Comparison of ENCODE assay signal across 26 cellular contexts in genomic region chr1:210850556-210850955, GRCh38.
DNase-seq lines count a peak whose midpoint lies in the region; ATAC-seq and TF ChIP-seq lines count a peak whose summit lies in the region.
"Had no signal": no experiment of that assay in that cellular context is flagged by ENCODE, and none has a peak within 500 bp of the region (broad histone marks: within the 10 kb centered on the region; RNA-seq: fewer than 3 reads in every experiment).

No MANE protein-coding gene starts in this region.

- H3K79me2 ChIP-seq in neural progenitor cell (ENCODE audit: low read depth): no peaks in the 10 kb centered on the region

- H2AFZ ChIP-seq in neural progenitor cell (replicated peaks): no peak overlapping the region

- H3K27ac Mint-ChIP-seq in activated CD4-positive, alpha-beta T cell treated with anti-CD3 and anti-CD28 coated beads for 36 hours: no peak overlapping the region
- H3K27ac Mint-ChIP-seq in activated CD4-positive, alpha-beta T cell treated with anti-CD3 and anti-CD28 coated beads, Interleukin-2, amount 10 ng/mL, durations not matched to agents 7 days and 5 days: no peak overlapping the region
- peak overlapping the region; percentile 34 for H3K27ac Mint-ChIP-seq in neural progenitor cell
- H3K27ac Mint-ChIP-seq in stimulated activated naive B cell treated with anti-CD40 and anti-IgM and Interleukin-4, amounts not matched to agents 10 μg/mL and 1 μg/mL and 100 μg/mL, for 72 hours: no peak overlapping the region
- H3K27ac Mint-ChIP-seq: activated CD4-positive, alpha-beta memory T cell treated with anti-CD3 and anti-CD28 coated beads for 36 hours; IgD-negative memory B cell; mesothelial cell of epicardium; stimulated activated naive CD8-positive, alpha-beta T cell treated with anti-CD3 and anti-CD28 coated beads, Interleukin-15, amount 100 ng/mL, for 72 hours had no signal

- peaks cover 12% of the 10 kb centered on the region for H3F3A ChIP-seq in neural progenitor cell (ENCODE audit: low read depth)

- intact Hi-C loops in activated CD4-positive, alpha-beta T cell treated with anti-CD3 and anti-CD28 coated beads for 36 hours (cut with DNase I, micrococcal nuclease): no loop called here

- H3K27ac ChIP-seq in cingulate gyrus (ENCODE audit: low read depth, low read length) (peak overlapping the region; percentile 92), neural progenitor cell (peak overlapping the region; percentile 37)
- H3K27ac ChIP-seq: adrenal gland, esophagus squamous epithelium, left lung, Peyer's patch, psoas muscle had no signal

- CTCF ChIA-PET in activated CD4-positive, alpha-beta T cell treated with anti-CD3 and anti-CD28 coated beads for 36 hours (lab: Charles Lee): interaction anchor here (0.5 to 1.7 kb wide), 3 partner anchors 10 to 394 kb away, joined by 3 to 9 read pairs (median 4); no protein-coding TSS in a partner anchor
- CTCF ChIA-PET in activated CD4-positive, alpha-beta T cell treated with anti-CD3 and anti-CD28 coated beads, Interleukin-2, amount 10 ng/mL, durations not matched to agents 7 days and 5 days (lab: Charles Lee): no interaction called here

- no peak for TF ChIP-seq CTCF in neural progenitor cell (IDR thresholded peaks at IDR 0.05)

- no peak overlapping the region for H3K4me3 Mint-ChIP-seq in activated CD4-positive, alpha-beta T cell treated with anti-CD3 and anti-CD28 coated beads for 36 hours
- no peak overlapping the region for H3K4me3 Mint-ChIP-seq in activated CD4-positive, alpha-beta T cell treated with anti-CD3 and anti-CD28 coated beads, Interleukin-2, amount 10 ng/mL, durations not matched to agents 7 days and 5 days
- H3K4me3 Mint-ChIP-seq in neural progenitor cell: no peak overlapping the region
- H3K4me3 Mint-ChIP-seq in stimulated activated naive B cell treated with anti-CD40 and anti-IgM and Interleukin-4, amounts not matched to agents 10 μg/mL and 1 μg/mL and 100 μg/mL, for 72 hours: no peak overlapping the region
- H3K4me3 Mint-ChIP-seq: activated CD4-positive, alpha-beta memory T cell treated with anti-CD3 and anti-CD28 coated beads for 36 hours; IgD-negative memory B cell; mesothelial cell of epicardium; stimulated activated naive CD8-positive, alpha-beta T cell treated with anti-CD3 and anti-CD28 coated beads, Interleukin-15, amount 100 ng/mL, for 72 hours had no signal

- no peaks in the 10 kb centered on the region for H3K9me3 ChIP-seq in neural progenitor cell (ENCODE audit: low read depth)
- H3K9me3 ChIP-seq: A549, adrenal gland, esophagus squamous epithelium, Peyer's patch, psoas muscle had no signal

- H3K27me3 Mint-ChIP-seq in activated CD4-positive, alpha-beta T cell treated with anti-CD3 and anti-CD28 coated beads for 36 hours: no peaks in the 10 kb centered on the region
- no peaks in the 10 kb centered on the region for H3K27me3 Mint-ChIP-seq in activated CD4-positive, alpha-beta T cell treated with anti-CD3 and anti-CD28 coated beads, Interleukin-2, amount 10 ng/mL, durations not matched to agents 7 days and 5 days
- H3K27me3 Mint-ChIP-seq in neural progenitor cell (ENCODE audit: insufficient read depth, low read depth): no peaks in the 10 kb centered on the region
- H3K27me3 Mint-ChIP-seq in stimulated activated naive B cell treated with anti-CD40 and anti-IgM and Interleukin-4, amounts not matched to agents 10 μg/mL and 1 μg/mL and 100 μg/mL, for 72 hours: no peaks in the 10 kb centered on the region
- H3K27me3 Mint-ChIP-seq: activated CD4-positive, alpha-beta memory T cell treated with anti-CD3 and anti-CD28 coated beads for 36 hours; stimulated activated naive CD8-positive, alpha-beta T cell treated with anti-CD3 and anti-CD28 coated beads, Interleukin-15, amount 100 ng/mL, for 72 hours had no signal

- POLR2A ChIA-PET in activated CD4-positive, alpha-beta T cell treated with anti-CD3 and anti-CD28 coated beads for 36 hours (lab: Charles Lee): no interaction called here
- POLR2A ChIA-PET in activated CD4-positive, alpha-beta T cell treated with anti-CD3 and anti-CD28 coated beads, Interleukin-2, amount 10 ng/mL, durations not matched to agents 7 days and 5 days (lab: Charles Lee): no interaction called here

- no peaks in the 10 kb centered on the region for H3K36me3 Mint-ChIP-seq in activated CD4-positive, alpha-beta T cell treated with anti-CD3 and anti-CD28 coated beads for 36 hours (ENCODE audit: low read depth)
- H3K36me3 Mint-ChIP-seq in activated CD4-positive, alpha-beta T cell treated with anti-CD3 and anti-CD28 coated beads, Interleukin-2, amount 10 ng/mL, durations not matched to agents 7 days and 5 days (ENCODE audit: low read depth): no peaks in the 10 kb centered on the region
- H3K36me3 Mint-ChIP-seq in neural progenitor cell: no peaks in the 10 kb centered on the region
- no peaks in the 10 kb centered on the region for H3K36me3 Mint-ChIP-seq in stimulated activated naive B cell treated with anti-CD40 and anti-IgM and Interleukin-4, amounts not matched to agents 10 μg/mL and 1 μg/mL and 100 μg/mL, for 72 hours
- H3K36me3 Mint-ChIP-seq: activated CD4-positive, alpha-beta memory T cell treated with anti-CD3 and anti-CD28 coated beads for 36 hours; IgD-negative memory B cell; mesothelial cell of epicardium had no signal

- H3K36me3 ChIP-seq in neural progenitor cell: no peaks in the 10 kb centered on the region
- H3K36me3 ChIP-seq: adrenal gland, esophagus squamous epithelium, left lung, Peyer's patch had no signal

- H3K4me2 ChIP-seq in neural progenitor cell: no peak overlapping the region
- H3K4me2 ChIP-seq: A549, smooth muscle cell had no signal

- H3K27me3 ChIP-seq in neural progenitor cell: no peaks in the 10 kb centered on the region
- H3K27me3 ChIP-seq: adrenal gland, esophagus squamous epithelium, left lung, Peyer's patch had no signal

- H3K9ac ChIP-seq in neural progenitor cell: no peak overlapping the region

- ATAC-seq in activated CD4-positive, alpha-beta T cell treated with anti-CD3 and anti-CD28 coated beads for 36 hours: peak; percentile 19
- ATAC-seq in stimulated activated naive B cell treated with anti-CD40 and anti-IgM and Interleukin-4, amounts not matched to agents 10 μg/mL and 1 μg/mL and 100 μg/mL, for 72 hours (replicated peaks): no peak
- ATAC-seq in GM21381 (IDR thresholded peaks at IDR 0.05; ENCODE audit: unreplicated experiment) (no peak), HG03108 (IDR thresholded peaks at IDR 0.05; ENCODE audit: unreplicated experiment) (no peak)
- ATAC-seq: left lung; psoas muscle; stimulated activated naive CD8-positive, alpha-beta T cell treated with anti-CD3 and anti-CD28 coated beads, Interleukin-15, amount 100 ng/mL, for 72 hours had no signal

- H4K20me1 ChIP-seq in neural progenitor cell (ENCODE audit: low read depth): no peaks in the 10 kb centered on the region

- H3K4me1 Mint-ChIP-seq in activated CD4-positive, alpha-beta T cell treated with anti-CD3 and anti-CD28 coated beads for 36 hours: no peaks in the 10 kb centered on the region
- no peaks in the 10 kb centered on the region for H3K4me1 Mint-ChIP-seq in activated CD4-positive, alpha-beta T cell treated with anti-CD3 and anti-CD28 coated beads, Interleukin-2, amount 10 ng/mL, durations not matched to agents 7 days and 5 days
- peaks cover 8% of the 10 kb centered on the region for H3K4me1 Mint-ChIP-seq in neural progenitor cell
- H3K4me1 Mint-ChIP-seq in stimulated activated naive B cell treated with anti-CD40 and anti-IgM and Interleukin-4, amounts not matched to agents 10 μg/mL and 1 μg/mL and 100 μg/mL, for 72 hours: no peaks in the 10 kb centered on the region
- H3K4me1 Mint-ChIP-seq: IgD-negative memory B cell; mesothelial cell of epicardium; stimulated activated naive CD8-positive, alpha-beta T cell treated with anti-CD3 and anti-CD28 coated beads, Interleukin-15, amount 100 ng/mL, for 72 hours had no signal

- DNase-seq in activated CD4-positive, alpha-beta T cell treated with anti-CD3 and anti-CD28 coated beads for 36 hours: no peak
- no peak for DNase-seq in activated CD4-positive, alpha-beta T cell treated with anti-CD3 and anti-CD28 coated beads, Interleukin-2, amount 10 ng/mL, durations not matched to agents 7 days and 5 days
- DNase-seq in neural progenitor cell (ENCODE audit: low spot score): no peak
- DNase-seq in stimulated activated naive B cell treated with anti-CD40 and anti-IgM and Interleukin-4, amounts not matched to agents 10 μg/mL and 1 μg/mL and 100 μg/mL, for 72 hours: no peak
- no peak for DNase-seq in DMS114 treated with DMSO at 0.1 percent for 48 hours (lab: John Stamatoyannopoulos, UW; ENCODE audit: unreplicated experiment)
- DNase-seq: activated CD4-positive, alpha-beta memory T cell treated with anti-CD3 and anti-CD28 coated beads for 36 hours; activated gamma-delta T cell; adrenal gland; Calu3; effector CD4-positive, alpha-beta T cell; esophagus squamous epithelium; left lung; NCI-H187; NCI-H226; Peyer's patch; psoas muscle; stimulated activated CD4-positive, alpha-beta T cell treated with anti-CD3 and anti-CD28 coated beads, Interleukin-2, amount 100 ng/mL, for 48 hours; stimulated activated naive CD8-positive, alpha-beta T cell treated with anti-CD3 and anti-CD28 coated beads, Interleukin-15, amount 100 ng/mL, for 72 hours; T-helper 2 cell had no signal

- H3K9me3 Mint-ChIP-seq in activated CD4-positive, alpha-beta T cell treated with anti-CD3 and anti-CD28 coated beads for 36 hours (ENCODE audit: low read depth): no peaks in the 10 kb centered on the region
- no peaks in the 10 kb centered on the region for H3K9me3 Mint-ChIP-seq in activated CD4-positive, alpha-beta T cell treated with anti-CD3 and anti-CD28 coated beads, Interleukin-2, amount 10 ng/mL, durations not matched to agents 7 days and 5 days
- H3K9me3 Mint-ChIP-seq in neural progenitor cell: no peaks in the 10 kb centered on the region
- H3K9me3 Mint-ChIP-seq in stimulated activated naive B cell treated with anti-CD40 and anti-IgM and Interleukin-4, amounts not matched to agents 10 μg/mL and 1 μg/mL and 100 μg/mL, for 72 hours: no peaks in the 10 kb centered on the region
- H3K9me3 Mint-ChIP-seq: mesothelial cell of epicardium; stimulated activated naive CD8-positive, alpha-beta T cell treated with anti-CD3 and anti-CD28 coated beads, Interleukin-15, amount 100 ng/mL, for 72 hours had no signal

- no peaks in the 10 kb centered on the region for H3K4me1 ChIP-seq in neural progenitor cell
- H3K4me1 ChIP-seq: adrenal gland, esophagus squamous epithelium, left lung, Peyer's patch, psoas muscle had no signal

- H3K4me3 ChIP-seq in neural progenitor cell: no peak overlapping the region
- H3K4me3 ChIP-seq: A549, adrenal gland, esophagus squamous epithelium, left lung, Peyer's patch, psoas muscle, smooth muscle cell had no signal
